Comparison of ENCODE assay signal across 23 cellular contexts in genomic region chr10:121637437-121637836, GRCh38.
"Had no signal": no experiment of that assay in that cellular context is flagged by ENCODE, and none has a peak within 500 bp of the region (broad histone marks: within the 10 kb centered on the region; RNA-seq: fewer than 3 reads in every experiment).

No MANE protein-coding gene starts in this region.

- H3K4me1 ChIP-seq: colonic mucosa, esophagus muscularis mucosa, foreskin keratinocyte, gastrocnemius medialis, gastroesophageal sphincter, heart left ventricle, heart right ventricle had no signal

- DNase-seq: colonic mucosa; cortex of kidney; dermis blood vessel endothelial cell; dorsolateral prefrontal cortex; effector CD4-positive, alpha-beta T cell; effector CD8-positive, alpha-beta T cell; effector memory CD4-positive, alpha-beta T cell; effector memory CD8-positive, alpha-beta T cell; endodermal cell; erythroblast; esophagus squamous epithelium; foreskin fibroblast; foreskin keratinocyte; foreskin melanocyte; gastrocnemius medialis; glutamatergic neuron; head of caudate nucleus; heart left ventricle; heart right ventricle had no signal

- H3K4me3 ChIP-seq: colonic mucosa, coronary artery, dorsolateral prefrontal cortex, esophagus muscularis mucosa, esophagus squamous epithelium, gastrocnemius medialis, gastroesophageal sphincter, heart left ventricle, heart right ventricle had no signal

- H3K9me3 ChIP-seq: colonic mucosa, gastrocnemius medialis had no signal

- H3K27ac ChIP-seq: colonic mucosa, coronary artery, dorsolateral prefrontal cortex, epithelial cell of prostate, esophagus muscularis mucosa, esophagus squamous epithelium, foreskin keratinocyte, gastrocnemius medialis, gastroesophageal sphincter, heart left ventricle, heart right ventricle had no signal

- H3K36me3 ChIP-seq: colonic mucosa, esophagus muscularis mucosa, esophagus squamous epithelium, gastrocnemius medialis, gastroesophageal sphincter, heart left ventricle, heart right ventricle had no signal
